In genomic region chr9:132295181-132295580, GRCh38 we compare ENCODE assay signal across 20 cellular contexts. TPM values are rescaled to one million over a fixed set of nuclear protein-coding genes. Genes with fewer than 3 reads are reported as not detected.
A peak's percentile ranks its signal among the peaks of the same experiment; 100 is the strongest.
DNase-seq lines count a peak whose midpoint lies in the region; ATAC-seq and TF ChIP-seq lines count a peak whose summit lies in the region.
"Had no signal": no experiment of that assay in that cellular context is flagged by ENCODE, and none has a peak within 500 bp of the region (broad histone marks: within the 10 kb centered on the region; RNA-seq: fewer than 3 reads in every experiment).

No MANE protein-coding gene starts in this region.

- no peak overlapping the region for H3K4me3 ChIP-seq in MG63
- H3K4me3 ChIP-seq: body of pancreas, HAP-1 had no signal

- intact Hi-C loops in CD4-positive, alpha-beta T cell (cut with DNase I, micrococcal nuclease), result no loop called here
- intact Hi-C loops in sciatic nerve (cut with DNase I), result no loop called here

- CTCF ChIA-PET in CD4-positive, alpha-beta T cell (lab: Charles Lee), result no interaction called here
- CTCF ChIA-PET in activated CD8-positive, alpha-beta T cell treated with anti-CD3 and anti-CD28 coated beads, Interleukin-2, amount 10 ng/mL, durations not matched to agents 7 days and 5 days (lab: Charles Lee), result interaction anchor here (3.8 kb wide), 1 partner anchor 26 kb away, joined by 14 read pairs; no protein-coding TSS in a partner anchor

- H3K4me3 Mint-ChIP-seq in T-helper 1 cell treated with Interleukin-12 subunit alpha and Interleukin-12 subunit beta and Interleukin-4 antibody, amounts not matched to agents 30 μg/mL and 1 μg/mL, for 36 hours, result no peak overlapping the region
- no peak overlapping the region for H3K4me3 Mint-ChIP-seq in CD4-positive, alpha-beta T cell
- no peak overlapping the region for H3K4me3 Mint-ChIP-seq in activated CD8-positive, alpha-beta T cell treated with anti-CD3 and anti-CD28 coated beads, Interleukin-2, amount 10 ng/mL, durations not matched to agents 7 days and 5 days
- no peak overlapping the region for H3K4me3 Mint-ChIP-seq in mesothelial cell of epicardium

- H3K27ac ChIP-seq in CD4-positive, alpha-beta T cell (ENCODE audit: low read depth, low read length), result no peak overlapping the region
- H3K27ac ChIP-seq: 22Rv1, body of pancreas had no signal

- H3K27ac Mint-ChIP-seq in T-helper 1 cell treated with Interleukin-12 subunit alpha and Interleukin-12 subunit beta and Interleukin-4 antibody, amounts not matched to agents 30 μg/mL and 1 μg/mL, for 36 hours, result peak overlapping the region; percentile 57
- peak overlapping the region; percentile 19 for H3K27ac Mint-ChIP-seq in CD4-positive, alpha-beta T cell
- peak overlapping the region; percentile 48 for H3K27ac Mint-ChIP-seq in activated CD8-positive, alpha-beta T cell treated with anti-CD3 and anti-CD28 coated beads, Interleukin-2, amount 10 ng/mL, durations not matched to agents 7 days and 5 days
- peak overlapping the region; percentile 32 for H3K27ac Mint-ChIP-seq in mesothelial cell of epicardium

- H3K36me3 ChIP-seq in MG63, result peaks cover 75% of the 10 kb centered on the region

- no peaks in the 10 kb centered on the region for H3K27me3 ChIP-seq in CD4-positive, alpha-beta T cell (ENCODE audit: control insufficient read depth, insufficient read depth, low read length)
- H3K27me3 ChIP-seq in MG63, result no peaks in the 10 kb centered on the region
- H3K27me3 ChIP-seq: body of pancreas had no signal

- H3K36me3 Mint-ChIP-seq in T-helper 1 cell treated with Interleukin-12 subunit alpha and Interleukin-12 subunit beta and Interleukin-4 antibody, amounts not matched to agents 30 μg/mL and 1 μg/mL, for 36 hours (ENCODE audit: low read depth), result peaks cover 49% of the 10 kb centered on the region
- H3K36me3 Mint-ChIP-seq in CD4-positive, alpha-beta T cell (ENCODE audit: low read depth), result peaks cover 78% of the 10 kb centered on the region
- H3K36me3 Mint-ChIP-seq in activated CD8-positive, alpha-beta T cell treated with anti-CD3 and anti-CD28 coated beads, Interleukin-2, amount 10 ng/mL, durations not matched to agents 7 days and 5 days (ENCODE audit: low read depth), result peaks cover 66% of the 10 kb centered on the region
- peaks cover 48% of the 10 kb centered on the region for H3K36me3 Mint-ChIP-seq in mesothelial cell of epicardium

- POLR2A ChIA-PET in CD4-positive, alpha-beta T cell (lab: Charles Lee), result interaction anchor here (0.8 to 1.6 kb wide), 3 partner anchors 13 to 54 kb away, joined by 3 to 4 read pairs (median 3); no protein-coding TSS in a partner anchor
- POLR2A ChIA-PET in activated CD8-positive, alpha-beta T cell treated with anti-CD3 and anti-CD28 coated beads, Interleukin-2, amount 10 ng/mL, durations not matched to agents 7 days and 5 days (lab: Charles Lee), result no interaction called here

- no peak for ATAC-seq in CD4-positive, alpha-beta T cell (ENCODE audit: poor library complexity)
- ATAC-seq in activated CD8-positive, alpha-beta T cell treated with anti-CD3 and anti-CD28 coated beads, Interleukin-2, amount 10 ng/mL, durations not matched to agents 7 days and 5 days, result no peak
- ATAC-seq in sciatic nerve, result no peak
- ATAC-seq: body of pancreas had no signal

- H3K4me1 Mint-ChIP-seq in T-helper 1 cell treated with Interleukin-12 subunit alpha and Interleukin-12 subunit beta and Interleukin-4 antibody, amounts not matched to agents 30 μg/mL and 1 μg/mL, for 36 hours (ENCODE audit: low read depth), result peaks cover 17% of the 10 kb centered on the region
- peaks cover 40% of the 10 kb centered on the region for H3K4me1 Mint-ChIP-seq in CD4-positive, alpha-beta T cell (ENCODE audit: low read depth)
- H3K4me1 Mint-ChIP-seq in activated CD8-positive, alpha-beta T cell treated with anti-CD3 and anti-CD28 coated beads, Interleukin-2, amount 10 ng/mL, durations not matched to agents 7 days and 5 days (ENCODE audit: low read depth), result peaks cover 15% of the 10 kb centered on the region
- peaks cover 4% of the 10 kb centered on the region for H3K4me1 Mint-ChIP-seq in mesothelial cell of epicardium

- TF ChIP-seq CTCF in CD4-positive, alpha-beta T cell (IDR thresholded peaks at IDR 0.05), result no peak
- no peak for TF ChIP-seq CTCF in mesothelial cell of epicardium (IDR thresholded peaks at IDR 0.05; ENCODE audit: unreplicated experiment)

- no peaks in the 10 kb centered on the region for H3K9me3 ChIP-seq in CD4-positive, alpha-beta T cell (ENCODE audit: control insufficient read depth, low read length)
- H3K9me3 ChIP-seq in MG63, result no peaks in the 10 kb centered on the region
- H3K9me3 ChIP-seq: body of pancreas, Caco-2, HAP-1 had no signal

- H3K27me3 Mint-ChIP-seq in T-helper 1 cell treated with Interleukin-12 subunit alpha and Interleukin-12 subunit beta and Interleukin-4 antibody, amounts not matched to agents 30 μg/mL and 1 μg/mL, for 36 hours (ENCODE audit: low read depth), result no peaks in the 10 kb centered on the region
- H3K27me3 Mint-ChIP-seq in CD4-positive, alpha-beta T cell, result no peaks in the 10 kb centered on the region
- no peaks in the 10 kb centered on the region for H3K27me3 Mint-ChIP-seq in activated CD8-positive, alpha-beta T cell treated with anti-CD3 and anti-CD28 coated beads, Interleukin-2, amount 10 ng/mL, durations not matched to agents 7 days and 5 days (ENCODE audit: low read depth)
- H3K27me3 Mint-ChIP-seq in mesothelial cell of epicardium (ENCODE audit: low read depth), result no peaks in the 10 kb centered on the region

- H3K9me3 Mint-ChIP-seq in T-helper 1 cell treated with Interleukin-12 subunit alpha and Interleukin-12 subunit beta and Interleukin-4 antibody, amounts not matched to agents 30 μg/mL and 1 μg/mL, for 36 hours, result no peaks in the 10 kb centered on the region
- no peaks in the 10 kb centered on the region for H3K9me3 Mint-ChIP-seq in CD4-positive, alpha-beta T cell
- no peaks in the 10 kb centered on the region for H3K9me3 Mint-ChIP-seq in activated CD8-positive, alpha-beta T cell treated with anti-CD3 and anti-CD28 coated beads, Interleukin-2, amount 10 ng/mL, durations not matched to agents 7 days and 5 days (ENCODE audit: insufficient read depth)
- H3K9me3 Mint-ChIP-seq in mesothelial cell of epicardium, result no peaks in the 10 kb centered on the region

- no peak for DNase-seq in T-helper 1 cell
- no peak for DNase-seq in CD4-positive, alpha-beta T cell
- no peak for DNase-seq in activated CD8-positive, alpha-beta T cell treated with anti-CD3 and anti-CD28 coated beads, Interleukin-2, amount 10 ng/mL, durations not matched to agents 7 days and 5 days
- DNase-seq in mesothelial cell of epicardium (ENCODE audit: low spot score in 2 of 2, unreplicated experiment in 2 of 2), result no peak
- no peak for DNase-seq in sciatic nerve (ENCODE audit: low spot score)
- no peak for DNase-seq in MG63
- no peak for DNase-seq in activated effector memory CD4-positive, alpha-beta T cell treated with Interleukin-2 at 50 U/mL for 16 hours
- DNase-seq: activated CD8-positive, alpha-beta memory T cell treated with anti-CD3 and anti-CD28 coated beads, Interleukin-2, amount 50 U/mL, for 4 hours; AML-193; body of pancreas; Caco-2; effector memory CD4-positive, alpha-beta T cell; NCI-H1105 treated with DMSO at 0.1 percent for 48 hours; NCI-H2081 treated with DMSO at 0.1 percent for 48 hours; NCI-H446 treated with DMSO at 0.1 percent for 48 hours; small intestine; stimulated activated CD4-positive, alpha-beta T cell treated with anti-CD3 and anti-CD28 coated beads, Interleukin-4, amount 100 ng/mL, for 1 hour had no signal

RNA-seq across cellular contexts. Expression of gene SETX, which starts 59.6 kb away (rescaled TPM):
- 10 to 100 TPM; 36.1 to 37.7 TPM for total RNA-seq in CD4-positive, alpha-beta T cell
- total RNA-seq in activated CD8-positive, alpha-beta T cell treated with anti-CD3 and anti-CD28 coated beads, Interleukin-2, amount 10 ng/mL, durations not matched to agents 7 days and 5 days, result 10 to 100 TPM; 54.2 to 58.0 TPM
- 51.4 to 52.4 TPM (median 51.6 TPM) in 3 replicates for total RNA-seq in mesothelial cell of epicardium
- total RNA-seq in sciatic nerve, result 66.7 TPM
- total RNA-seq in MG63 (2014; rRNA removed; shearing (Covaris generic); ENCODE audit: low replicate concordance), result 16.5 and 24.2 TPM in 2 replicates
